Comparison of ENCODE assay signal across 18 cellular contexts in the genomic region with DNA sequence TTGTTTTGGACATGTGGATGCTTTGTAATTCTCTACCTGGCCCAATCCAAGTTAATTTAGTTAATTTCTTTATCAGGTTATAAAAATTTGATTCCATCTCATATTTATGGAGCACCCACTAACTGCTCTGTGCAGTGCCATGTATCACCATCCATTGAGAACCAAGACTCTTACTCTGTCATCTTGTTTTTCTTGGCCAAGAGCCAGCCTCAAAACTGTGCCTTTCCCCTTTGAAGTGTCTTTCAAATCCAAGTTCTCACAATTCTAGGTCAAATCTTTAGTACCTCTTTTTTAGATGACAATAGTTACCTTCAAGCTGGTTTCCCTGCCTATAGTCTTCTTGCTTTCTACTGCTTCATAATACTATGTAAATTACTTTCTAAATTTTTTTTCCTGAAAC. TPM values are rescaled to one million over a fixed set of nuclear protein-coding genes. Genes with fewer than 3 reads are reported as not detected.
"Had no signal": no experiment of that assay in that cellular context is flagged by ENCODE, and none has a peak within 500 bp of the region (broad histone marks: within the 10 kb centered on the region; RNA-seq: fewer than 3 reads in every experiment).

No MANE protein-coding gene starts in this region.

- DNase-seq: activated CD4-positive, alpha-beta T cell treated with anti-CD3 and anti-CD28 coated beads, Interleukin-2, amount 50 U/mL, for 1 hour; activated CD4-positive, CD25-positive, alpha-beta regulatory T cell; activated CD8-positive, alpha-beta memory T cell treated with anti-CD3 and anti-CD28 coated beads for 24 hours; activated naive CD4-positive, alpha-beta T cell treated with Interleukin-2 at 50 U/mL for 16 hours; activated naive CD8-positive, alpha-beta T cell treated with anti-CD3 and anti-CD28 coated beads, Interleukin-2, amount 50 U/mL, for 24 hours; islet precursor cell; sigmoid colon; spleen; thyroid gland had no signal

- H3K9me3 ChIP-seq: ascending aorta, neutrophil, sigmoid colon, spleen, thyroid gland had no signal

- H3K9me3 Mint-ChIP-seq: activated naive CD8-positive, alpha-beta T cell treated with anti-CD3 and anti-CD28 coated beads, Interleukin-2, amount 50 U/mL, for 24 hours; activated T-helper 1 cell treated with anti-CD3 and anti-CD28 coated beads, Interleukin-12 subunit alpha, Interleukin-12 subunit beta, Interleukin-2, Interleukin-4 antibody, amounts not matched to agents 30 ng/mL and 10 ng/mL and 1 ng/mL, durations not matched to agents 14 hours and 24 hours and 36 hours had no signal

- H3K4me3 Mint-ChIP-seq: activated naive CD8-positive, alpha-beta T cell treated with anti-CD3 and anti-CD28 coated beads, Interleukin-2, amount 50 U/mL, for 24 hours; activated T-helper 1 cell treated with anti-CD3 and anti-CD28 coated beads, Interleukin-12 subunit alpha, Interleukin-12 subunit beta, Interleukin-2, Interleukin-4 antibody, amounts not matched to agents 30 ng/mL and 10 ng/mL and 1 ng/mL, durations not matched to agents 14 hours and 24 hours and 36 hours had no signal

- ATAC-seq: activated naive CD8-positive, alpha-beta T cell treated with anti-CD3 and anti-CD28 coated beads, Interleukin-2, amount 50 U/mL, for 24 hours had no signal

- H3K27ac ChIP-seq: ascending aorta, epithelial cell of prostate, neutrophil, parathyroid adenoma, sigmoid colon, spleen, thyroid gland had no signal

- H3K27ac Mint-ChIP-seq: activated T-helper 1 cell treated with anti-CD3 and anti-CD28 coated beads, Interleukin-12 subunit alpha, Interleukin-12 subunit beta, Interleukin-2, Interleukin-4 antibody, amounts not matched to agents 30 ng/mL and 10 ng/mL and 1 ng/mL, durations not matched to agents 14 hours and 24 hours and 36 hours had no signal

- H3K27me3 Mint-ChIP-seq: activated naive CD8-positive, alpha-beta T cell treated with anti-CD3 and anti-CD28 coated beads, Interleukin-2, amount 50 U/mL, for 24 hours had no signal

- H3K4me1 ChIP-seq: parathyroid adenoma had no signal

- H3K4me3 ChIP-seq: ascending aorta, lung, sigmoid colon, spleen, thyroid gland had no signal

RNA-seq across cellular contexts. Expression of gene ARL14EPL, which starts 55.8 kb away (rescaled TPM):
- total RNA-seq: activated T-helper 1 cell treated with anti-CD3 and anti-CD28 coated beads, Interleukin-12 subunit alpha, Interleukin-12 subunit beta, Interleukin-2, Interleukin-4 antibody, amounts not matched to agents 30 ng/mL and 10 ng/mL and 1 ng/mL, durations not matched to agents 14 hours and 24 hours and 36 hours; ascending aorta; bronchial epithelial cell; chondrocyte; lung; sigmoid colon; T-helper 2 cell treated with Interferon-gamma antibody and Interleukin-4, amounts not matched to agents 100 ng/mL and 5 ng/mL, for 36 hours; thyroid gland had no signal
